ENCODE assay signal across 8 cellular contexts in the genomic region with DNA sequence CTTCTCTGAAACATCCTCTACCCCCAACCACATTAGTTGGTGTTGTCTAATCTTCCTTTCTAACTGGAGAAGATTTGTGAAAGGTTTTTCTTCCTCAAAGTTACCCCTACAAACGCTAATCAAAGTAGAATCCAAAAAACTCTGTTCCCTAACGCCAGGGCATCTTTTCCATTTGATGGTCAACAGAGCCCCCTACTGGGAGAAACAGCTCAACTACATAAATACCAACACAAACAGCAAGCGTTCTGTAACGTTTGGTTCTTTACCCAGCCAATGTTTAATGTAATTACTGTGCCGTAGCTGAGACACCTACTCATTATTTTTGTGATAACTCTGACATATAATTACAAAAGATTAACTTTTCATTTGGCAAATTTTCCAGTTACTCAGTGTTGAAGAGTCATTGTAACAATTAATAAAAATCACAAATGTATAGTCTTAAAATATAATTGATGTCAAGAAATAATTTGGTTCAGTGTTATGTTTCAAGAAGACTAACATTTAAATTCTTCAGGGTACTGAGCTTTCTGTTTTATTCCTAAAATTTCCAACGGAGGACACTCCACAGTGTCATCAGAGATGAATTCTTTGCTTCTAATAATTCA.
DNase-seq lines count a peak whose midpoint lies in the region; ATAC-seq and TF ChIP-seq lines count a peak whose summit lies in the region.

No MANE protein-coding gene starts in this region.

- peaks cover 18% of the 10 kb centered on the region for H3K27me3 Mint-ChIP-seq in activated CD4-positive, alpha-beta T cell treated with anti-CD3 and anti-CD28 coated beads for 36 hours
- H3K27me3 Mint-ChIP-seq in activated CD8-positive, alpha-beta memory T cell treated with anti-CD3 and anti-CD28 coated beads, Interleukin-2, amount 10 ng/mL, durations not matched to agents 7 days and 5 days: peaks cover 7% of the 10 kb centered on the region

- TF ChIP-seq CTCF in LNCaP clone FGC (IDR thresholded peaks at IDR 0.05; ENCODE audit: control insufficient read depth, extremely low read depth, insufficient read depth) (peak; percentile 77), RWPE2 (IDR thresholded peaks at IDR 0.05; ENCODE audit: poor library complexity, severe bottlenecking) (peak; percentile 86), mucosa of descending colon (IDR thresholded peaks at IDR 0.05) (peak; percentile 24)

- no peaks in the 10 kb centered on the region for H3K9me3 Mint-ChIP-seq in activated CD4-positive, alpha-beta T cell treated with anti-CD3 and anti-CD28 coated beads for 36 hours (ENCODE audit: low read depth)
- no peaks in the 10 kb centered on the region for H3K9me3 Mint-ChIP-seq in activated CD8-positive, alpha-beta memory T cell treated with anti-CD3 and anti-CD28 coated beads, Interleukin-2, amount 10 ng/mL, durations not matched to agents 7 days and 5 days (ENCODE audit: low read depth)

- no peak for ATAC-seq in activated CD4-positive, alpha-beta T cell treated with anti-CD3 and anti-CD28 coated beads for 36 hours
- peak; percentile 93 for ATAC-seq in GM21723 (IDR thresholded peaks at IDR 0.05; ENCODE audit: unreplicated experiment)
- peak; percentile 70; the same call in 1 of the 3 replicates for ATAC-seq in RWPE2 (ENCODE audit: low read depth)
- ATAC-seq in mucosa of descending colon: peak; percentile 69
- ATAC-seq in activated CD8-positive, alpha-beta memory T cell treated with anti-CD3 and anti-CD28 coated beads, Interleukin-2, amount 10 ng/mL, durations not matched to agents 7 days and 5 days: no peak

- H3K36me3 ChIP-seq in RWPE2 (ENCODE audit: low read depth): no peaks in the 10 kb centered on the region
- no peaks in the 10 kb centered on the region for H3K36me3 ChIP-seq in mucosa of descending colon (ENCODE audit: low read depth)

- intact Hi-C loops in activated CD4-positive, alpha-beta T cell treated with anti-CD3 and anti-CD28 coated beads for 36 hours (cut with DNase I, micrococcal nuclease): loop anchor here (1.0 to 10.0 kb wide), 6 partner anchors 214 to 492 kb away; no protein-coding TSS in a partner anchor
- intact Hi-C loops in mucosa of descending colon (cut with DNase I, micrococcal nuclease): loop anchor here in 1 of 2 donors (5.0 kb wide), 1 partner anchor 259 kb away; no protein-coding TSS in a partner anchor

- H3K9me3 ChIP-seq in RWPE2 (ENCODE audit: severe bottlenecking): no peaks in the 10 kb centered on the region
- no peaks in the 10 kb centered on the region for H3K9me3 ChIP-seq in mucosa of descending colon

- H3K27me3 ChIP-seq in RWPE2 (ENCODE audit: insufficient read depth, poor library complexity, severe bottlenecking): no peaks in the 10 kb centered on the region

- peak; percentile 37 for DNase-seq in activated CD4-positive, alpha-beta T cell treated with anti-CD3 and anti-CD28 coated beads for 36 hours
- DNase-seq in activated CD4-positive, alpha-beta T cell treated with anti-CD3 and anti-CD28 coated beads for 4 hours: no peak
- DNase-seq in LNCaP clone FGC (ENCODE audit: low read depth): peak; percentile 44
- no peak for DNase-seq in RWPE2 (ENCODE audit: low spot score)
- peak; percentile 44 to 67 for DNase-seq in erythroblast (lab: John Stamatoyannopoulos, UW)
- peak in 1 of 3 donors; percentile 82 for DNase-seq in mucosa of descending colon
- DNase-seq in activated CD8-positive, alpha-beta memory T cell treated with anti-CD3 and anti-CD28 coated beads, Interleukin-2, amount 10 ng/mL, durations not matched to agents 7 days and 5 days: no peak

- H3K4me3 ChIP-seq in LNCaP clone FGC (ENCODE audit: low read depth, low read length) (no peak overlapping the region), RWPE2 (ENCODE audit: severe bottlenecking) (no peak overlapping the region), mucosa of descending colon (no peak overlapping the region)

- H3K4me1 ChIP-seq in RWPE2 (ENCODE audit: insufficient read depth, poor library complexity, severe bottlenecking): peaks cover 7% of the 10 kb centered on the region
- no peaks in the 10 kb centered on the region for H3K4me1 ChIP-seq in mucosa of descending colon (ENCODE audit: low read depth)

- H3K4me1 Mint-ChIP-seq in activated CD4-positive, alpha-beta T cell treated with anti-CD3 and anti-CD28 coated beads for 36 hours: no peaks in the 10 kb centered on the region
- H3K4me1 Mint-ChIP-seq in activated CD8-positive, alpha-beta memory T cell treated with anti-CD3 and anti-CD28 coated beads, Interleukin-2, amount 10 ng/mL, durations not matched to agents 7 days and 5 days: no peaks in the 10 kb centered on the region

- H3K4me3 Mint-ChIP-seq in activated CD4-positive, alpha-beta T cell treated with anti-CD3 and anti-CD28 coated beads for 36 hours: no peak overlapping the region
- no peak overlapping the region for H3K4me3 Mint-ChIP-seq in activated CD8-positive, alpha-beta memory T cell treated with anti-CD3 and anti-CD28 coated beads, Interleukin-2, amount 10 ng/mL, durations not matched to agents 7 days and 5 days

- no peak overlapping the region for H3K27ac ChIP-seq in RWPE2 (ENCODE audit: poor library complexity, severe bottlenecking)

- CTCF ChIA-PET in activated CD4-positive, alpha-beta T cell treated with anti-CD3 and anti-CD28 coated beads for 36 hours (lab: Charles Lee): interaction anchor here (0.6 to 1.3 kb wide), 8 partner anchors 32 to 1256 kb away, joined by 3 to 5 read pairs (median 4); no protein-coding TSS in a partner anchor
- CTCF ChIA-PET in activated CD8-positive, alpha-beta memory T cell treated with anti-CD3 and anti-CD28 coated beads, Interleukin-2, amount 10 ng/mL, durations not matched to agents 7 days and 5 days (lab: Charles Lee): interaction anchor here (0.9 to 1.8 kb wide), 5 partner anchors 21 to 521 kb away, joined by 3 to 8 read pairs (median 3); no protein-coding TSS in a partner anchor

- no peak overlapping the region for H3K27ac Mint-ChIP-seq in activated CD4-positive, alpha-beta T cell treated with anti-CD3 and anti-CD28 coated beads for 36 hours
- H3K27ac Mint-ChIP-seq in activated CD8-positive, alpha-beta memory T cell treated with anti-CD3 and anti-CD28 coated beads, Interleukin-2, amount 10 ng/mL, durations not matched to agents 7 days and 5 days: no peak overlapping the region

- POLR2A ChIA-PET in activated CD4-positive, alpha-beta T cell treated with anti-CD3 and anti-CD28 coated beads for 36 hours (lab: Charles Lee): no interaction called here

- H3K36me3 Mint-ChIP-seq in activated CD4-positive, alpha-beta T cell treated with anti-CD3 and anti-CD28 coated beads for 36 hours (ENCODE audit: low read depth): no peaks in the 10 kb centered on the region
- H3K36me3 Mint-ChIP-seq in activated CD8-positive, alpha-beta memory T cell treated with anti-CD3 and anti-CD28 coated beads, Interleukin-2, amount 10 ng/mL, durations not matched to agents 7 days and 5 days: no peaks in the 10 kb centered on the region

- TF ChIP-seq POLR2A in erythroblast (IDR thresholded peaks at IDR 0.05; ENCODE audit: low read length): no peak

Comparison
In these comparisons a context has a peak if more than half of its experiments do, and no peak if none do; other contexts are left out.
1. DNase-seq: peak in activated CD4-positive, alpha-beta T cell treated with anti-CD3 and anti-CD28 coated beads for 36 hours (single experiment), LNCaP clone FGC (single experiment) and erythroblast (2 of 2); none in activated CD4-positive, alpha-beta T cell treated with anti-CD3 and anti-CD28 coated beads for 4 hours (0 of 2), RWPE2 (single experiment) and activated CD8-positive, alpha-beta memory T cell treated with anti-CD3 and anti-CD28 coated beads, Interleukin-2, amount 10 ng/mL, durations not matched to agents 7 days and 5 days (single experiment).
2. ATAC-seq: peak in GM21723 (single experiment), RWPE2 (single experiment) and mucosa of descending colon (single experiment); none in activated CD4-positive, alpha-beta T cell treated with anti-CD3 and anti-CD28 coated beads for 36 hours (single experiment) and activated CD8-positive, alpha-beta memory T cell treated with anti-CD3 and anti-CD28 coated beads, Interleukin-2, amount 10 ng/mL, durations not matched to agents 7 days and 5 days (single experiment).
3. CTCF ChIP-seq: peak in every context shown above with its lines; median percentile 86 in RWPE2; 77 in LNCaP clone FGC; 24 in mucosa of descending colon.